In genomic region chr13:32647926-32648325, GRCh38 we compare ENCODE assay signal across 1 cellular context.
TF ChIP-seq lines count a peak whose summit lies in the region.

No MANE protein-coding gene starts in this region.

TF ChIP-seq in WTC11, 78 proteins besides CTCF, POLR2A, EP300 and RAD21 (continued from another document):
- TF ChIP-seq E2F5 (CRISPR knock-in tag; IDR thresholded peaks at IDR 0.05) (no peak), ETV6 (CRISPR knock-in tag; IDR thresholded peaks at IDR 0.05) (no peak), AFF4 (CRISPR knock-in tag; IDR thresholded peaks at IDR 0.05; ENCODE audit: borderline replicate concordance) (no peak)
